In genomic region chr3:119559441-119559963, GRCh38 we compare ENCODE assay signal across 8 cellular contexts. TPM values are rescaled to one million over a fixed set of nuclear protein-coding genes. Genes with fewer than 3 reads are reported as not detected.
A peak's percentile ranks its signal among the peaks of the same experiment; 100 is the strongest.
DNase-seq lines count a peak whose midpoint lies in the region; ATAC-seq and TF ChIP-seq lines count a peak whose summit lies in the region.

Gene CD80 (minus strand): TSS chr3:119559614. CDS start chr3:119557728, 1,886 bp downstream.

- H3K36me3 Mint-ChIP-seq in CD4-positive, alpha-beta T cell (ENCODE audit: low read depth): no peaks in the 10 kb centered on the region
- H3K36me3 Mint-ChIP-seq in activated CD8-positive, alpha-beta memory T cell treated with anti-CD3 and anti-CD28 coated beads, Interleukin-2, amount 10 ng/mL, durations not matched to agents 7 days and 5 days: peaks cover 39% of the 10 kb centered on the region

- peak; percentile 57 for ATAC-seq in CD4-positive, alpha-beta T cell (ENCODE audit: poor library complexity)
- peak; percentile 65 for ATAC-seq in GM18909 (IDR thresholded peaks at IDR 0.05; ENCODE audit: poor library complexity, unreplicated experiment)
- peak; percentile 34 for ATAC-seq in HG03060 (IDR thresholded peaks at IDR 0.05; ENCODE audit: low read depth, unreplicated experiment)
- ATAC-seq in activated CD8-positive, alpha-beta memory T cell treated with anti-CD3 and anti-CD28 coated beads, Interleukin-2, amount 10 ng/mL, durations not matched to agents 7 days and 5 days: peak; percentile 85

- no peaks in the 10 kb centered on the region for H3K4me1 ChIP-seq in sigmoid colon

- POLR2A ChIA-PET in CD4-positive, alpha-beta T cell (lab: Charles Lee): no interaction called here

- TF ChIP-seq CTCF in CD4-positive, alpha-beta T cell (IDR thresholded peaks at IDR 0.05): peak; percentile 27
- TF ChIP-seq CTCF in fibroblast of villous mesenchyme (IDR thresholded peaks at IDR 0.05; ENCODE audit: insufficient read depth, low read depth, low read length) (peak; percentile 14), sigmoid colon (IDR thresholded peaks at IDR 0.05) (peak in 1 of 4 experiments; percentile 9)

- WGBS in sigmoid colon, 2 donors: 10 to 20% methylated on average over 7 of the region's 7 CpGs

- no peak for TF ChIP-seq EP300 in sigmoid colon (IDR thresholded peaks at IDR 0.05)

- no peaks in the 10 kb centered on the region for H3K9me3 ChIP-seq in CD4-positive, alpha-beta T cell (ENCODE audit: control insufficient read depth, low read length)
- H3K9me3 ChIP-seq in sigmoid colon: no peaks in the 10 kb centered on the region

- peaks cover 6% of the 10 kb centered on the region for H3K4me1 Mint-ChIP-seq in CD4-positive, alpha-beta T cell (ENCODE audit: low read depth)
- H3K4me1 Mint-ChIP-seq in activated CD8-positive, alpha-beta memory T cell treated with anti-CD3 and anti-CD28 coated beads, Interleukin-2, amount 10 ng/mL, durations not matched to agents 7 days and 5 days: peaks cover 69% of the 10 kb centered on the region

- H3K27me3 ChIP-seq in CD4-positive, alpha-beta T cell (ENCODE audit: control insufficient read depth, insufficient read depth, low read length): no peaks in the 10 kb centered on the region
- no peaks in the 10 kb centered on the region for H3K27me3 ChIP-seq in sigmoid colon

- H3K36me3 ChIP-seq in sigmoid colon: no peaks in the 10 kb centered on the region

- H3K27me3 Mint-ChIP-seq in CD4-positive, alpha-beta T cell: no peaks in the 10 kb centered on the region
- no peaks in the 10 kb centered on the region for H3K27me3 Mint-ChIP-seq in activated CD8-positive, alpha-beta memory T cell treated with anti-CD3 and anti-CD28 coated beads, Interleukin-2, amount 10 ng/mL, durations not matched to agents 7 days and 5 days

- no peak within 1 kb of the TSS for H3K27ac ChIP-seq in CD4-positive, alpha-beta T cell (ENCODE audit: low read depth, low read length)
- no peak within 1 kb of the TSS for H3K27ac ChIP-seq in sigmoid colon

- H3K4me3 ChIP-seq in fibroblast of villous mesenchyme (ENCODE audit: low read depth, low read length): no peak within 1 kb of the TSS
- H3K4me3 ChIP-seq in sigmoid colon: no peak within 1 kb of the TSS

- no peak within 1 kb of the TSS for H3K27ac Mint-ChIP-seq in CD4-positive, alpha-beta T cell
- H3K27ac Mint-ChIP-seq in activated CD8-positive, alpha-beta memory T cell treated with anti-CD3 and anti-CD28 coated beads, Interleukin-2, amount 10 ng/mL, durations not matched to agents 7 days and 5 days: peak within 1 kb of the TSS; percentile 80

- CTCF ChIA-PET in CD4-positive, alpha-beta T cell (lab: Charles Lee): no interaction called here
- CTCF ChIA-PET in activated CD8-positive, alpha-beta memory T cell treated with anti-CD3 and anti-CD28 coated beads, Interleukin-2, amount 10 ng/mL, durations not matched to agents 7 days and 5 days (lab: Charles Lee): interaction anchor here (0.7 to 2.2 kb wide), 18 partner anchors 9 to 122 kb away, joined by 3 to 14 read pairs (median 4); partner anchors contain the start of genes ADPRH, TIMMDC1 and TMEM39A

- TF ChIP-seq POLR2A in sigmoid colon (IDR thresholded peaks at IDR 0.05): no peak

- intact Hi-C loops in CD4-positive, alpha-beta T cell (cut with DNase I, micrococcal nuclease): loop anchor here (5.0 to 10.0 kb wide), 2 partner anchors 95 to 677 kb away; partner anchors contain the start of genes POGLUT1 (in 1 of the 2) and TMEM39A (in 1 of the 2)
- intact Hi-C loops in sigmoid colon (cut with DNase I): no loop called here

- H3K4me3 Mint-ChIP-seq in CD4-positive, alpha-beta T cell: no peak within 1 kb of the TSS
- peak within 1 kb of the TSS; percentile 81 for H3K4me3 Mint-ChIP-seq in activated CD8-positive, alpha-beta memory T cell treated with anti-CD3 and anti-CD28 coated beads, Interleukin-2, amount 10 ng/mL, durations not matched to agents 7 days and 5 days

- DNase-seq in CD4-positive, alpha-beta T cell: peak; percentile 18 to 42 (median 30)
- DNase-seq in NOMO-1 treated with DMSO at 0.1 percent for 48 hours (lab: John Stamatoyannopoulos, UW; ENCODE audit: unreplicated experiment): peak; percentile 82
- peak; percentile 90 for DNase-seq in activated CD8-positive, alpha-beta memory T cell treated with anti-CD3 and anti-CD28 coated beads, Interleukin-2, amount 10 ng/mL, durations not matched to agents 7 days and 5 days
- DNase-seq in fibroblast of villous mesenchyme (ENCODE audit: low read depth): peak; percentile 49
- DNase-seq in sigmoid colon: peak; percentile 73
- DNase-seq in GM19240 (ENCODE audit: insufficient read length, low spot score): no peak

- H3K9me3 Mint-ChIP-seq in CD4-positive, alpha-beta T cell: no peaks in the 10 kb centered on the region
- H3K9me3 Mint-ChIP-seq in activated CD8-positive, alpha-beta memory T cell treated with anti-CD3 and anti-CD28 coated beads, Interleukin-2, amount 10 ng/mL, durations not matched to agents 7 days and 5 days (ENCODE audit: low read depth): no peaks in the 10 kb centered on the region

RNA-seq across cellular contexts. Expression of gene CD80, which starts in this region (rescaled TPM):
- total RNA-seq in CD4-positive, alpha-beta T cell: under 1 TPM; 0.17 to 0.41 TPM
- 10 to 100 TPM; 22.5 to 47.0 TPM for total RNA-seq in activated CD8-positive, alpha-beta memory T cell treated with anti-CD3 and anti-CD28 coated beads, Interleukin-2, amount 10 ng/mL, durations not matched to agents 7 days and 5 days
- total RNA-seq in fibroblast of villous mesenchyme (not detected in 2 replicates), sigmoid colon (1 to 10 TPM in 1 of 4 donors, under 1 TPM in 1, not detected in 2; 0.27 to 2.2 TPM)
- 1 to 10 TPM in 2 of 3 donors, not detected in 1; 1.2 to 2.0 TPM for polyA plus RNA-seq in sigmoid colon

Comparison
In these comparisons a context has a peak if more than half of its experiments do, and no peak if none do; other contexts are left out.
1. RNA of gene CD80 (total RNA-seq): 22.5 to 47.0 TPM in activated CD8-positive, alpha-beta memory T cell treated with anti-CD3 and anti-CD28 coated beads, Interleukin-2, amount 10 ng/mL, durations not matched to agents 7 days and 5 days; 0.17 to 0.41 TPM in CD4-positive, alpha-beta T cell, 0.27 to 2.2 TPM in sigmoid colon and not detected in fibroblast of villous mesenchyme; every median in the first group is over 4 times any median in the second.
2. Peak in DNase-seq and ATAC-seq in CD4-positive, alpha-beta T cell; RNA of the gene not detected or under 1 TPM.
3. Peak in DNase-seq in fibroblast of villous mesenchyme; RNA of the gene not detected or under 1 TPM.
4. ATAC-seq: peak in every context shown above with its lines; median percentile 85 in activated CD8-positive, alpha-beta memory T cell treated with anti-CD3 and anti-CD28 coated beads, Interleukin-2, amount 10 ng/mL, durations not matched to agents 7 days and 5 days; 65 in GM18909; 57 in CD4-positive, alpha-beta T cell; 34 in HG03060.